Comparison of ENCODE assay signal across 9 cellular contexts in the genomic region with DNA sequence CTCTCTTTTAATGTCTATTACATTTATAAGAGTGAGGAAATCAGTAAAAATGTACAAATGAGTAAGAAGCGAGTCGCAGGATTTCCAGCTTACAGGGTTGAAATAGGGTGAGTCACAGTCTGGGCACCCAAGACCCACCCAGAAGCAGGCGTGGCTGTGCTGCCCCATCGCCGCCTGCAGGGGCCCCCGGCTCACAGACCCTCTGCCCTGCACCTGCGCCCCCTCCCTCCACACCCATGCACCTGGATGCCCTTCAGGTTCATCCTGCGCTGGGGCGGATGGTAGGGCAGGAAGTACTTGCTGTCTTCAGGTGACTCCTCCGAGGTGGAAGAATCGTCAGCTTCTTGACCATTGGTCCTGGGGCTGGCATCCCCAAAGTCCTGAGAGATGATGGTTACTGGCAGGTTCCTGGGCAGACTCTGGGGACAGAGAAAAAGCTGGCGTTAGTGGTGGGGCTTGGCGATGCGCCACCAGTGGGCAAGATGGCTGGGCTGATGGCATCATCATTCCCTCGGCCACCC.
A peak's percentile ranks its signal among the peaks of the same experiment; 100 is the strongest.
DNase-seq lines count a peak whose midpoint lies in the region; ATAC-seq and TF ChIP-seq lines count a peak whose summit lies in the region.
"Had no signal": no experiment of that assay in that cellular context is flagged by ENCODE, and none has a peak within 500 bp of the region (broad histone marks: within the 10 kb centered on the region; RNA-seq: fewer than 3 reads in every experiment).

No MANE protein-coding gene starts in this region.

- H3K4me3 ChIP-seq in dorsolateral prefrontal cortex (no peak overlapping the region), retinal pigment epithelial cell (ENCODE audit: low read length) (no peak overlapping the region), HAP-1 (no peak overlapping the region)
- no peak overlapping the region for H3K4me3 ChIP-seq in naive thymus-derived CD4-positive, alpha-beta T cell (ENCODE audit: low read length)

- peaks cover 0 to 5% (median 0%) of the 10 kb centered on the region in 7 donors for H3K4me1 Mint-ChIP-seq in naive thymus-derived CD4-positive, alpha-beta T cell

- peaks cover 0 to 51% (median 30%) of the 10 kb centered on the region in 5 donors for H3K36me3 Mint-ChIP-seq in naive thymus-derived CD4-positive, alpha-beta T cell

- no peaks in the 10 kb centered on the region for H3K9me3 ChIP-seq in naive thymus-derived CD4-positive, alpha-beta T cell (ENCODE audit: control insufficient read depth in 2 of 3, low read length in 3 of 3)
- no peaks in the 10 kb centered on the region for H3K9me3 ChIP-seq in HAP-1

- H3K27ac Mint-ChIP-seq in naive thymus-derived CD4-positive, alpha-beta T cell, result peak overlapping the region in 4 of 9 donors; percentile 18 to 58 (median 45)

- no peaks in the 10 kb centered on the region for H3K27me3 Mint-ChIP-seq in naive thymus-derived CD4-positive, alpha-beta T cell

- intact Hi-C loops in dorsolateral prefrontal cortex (cut with DNase I), result no loop called here
- intact Hi-C loops in naive thymus-derived CD4-positive, alpha-beta T cell (cut with micrococcal nuclease), result no loop called here

- H3K9me3 Mint-ChIP-seq in naive thymus-derived CD4-positive, alpha-beta T cell, result peaks cover 0 to 2% (median 0%) of the 10 kb centered on the region in 11 donors

- no peak for ATAC-seq in naive thymus-derived CD4-positive, alpha-beta T cell

- no peaks in the 10 kb centered on the region for H3K4me1 ChIP-seq in naive thymus-derived CD4-positive, alpha-beta T cell (ENCODE audit: control insufficient read depth in 2 of 2, insufficient read depth in 2 of 2, low read length in 2 of 2)
- no peaks in the 10 kb centered on the region for H3K4me1 ChIP-seq in HAP-1

- TF ChIP-seq CTCF in dorsolateral prefrontal cortex (IDR thresholded peaks at IDR 0.05 in 54 of 56, conservative IDR thresholded peaks at IDR 0.05 in 2 of 56; ENCODE audit: low read depth in 1 of 56, partially characterized antibody in 56 of 56), result no peak
- TF ChIP-seq CTCF in retinal pigment epithelial cell (conservative IDR thresholded peaks at IDR 0.05; ENCODE audit: low read depth, low read length), result peak; percentile 38

- no peak overlapping the region for H3K4me3 Mint-ChIP-seq in naive thymus-derived CD4-positive, alpha-beta T cell

- H3K27ac ChIP-seq in dorsolateral prefrontal cortex, result no peak overlapping the region
- H3K27ac ChIP-seq in naive thymus-derived CD4-positive, alpha-beta T cell (ENCODE audit: low read depth, low read length), result no peak overlapping the region

- peaks cover 0 to 40% (median 2%) of the 10 kb centered on the region in 45 donors for H3K27me3 ChIP-seq in dorsolateral prefrontal cortex
- H3K27me3 ChIP-seq in naive thymus-derived CD4-positive, alpha-beta T cell (ENCODE audit: control insufficient read depth in 2 of 2, insufficient read depth in 2 of 2, low read length in 2 of 2), result no peaks in the 10 kb centered on the region
- no peaks in the 10 kb centered on the region for H3K27me3 ChIP-seq in HAP-1 (ENCODE audit: low read depth)

- in situ Hi-C loops in HAP-1 (cut with MboI; ENCODE audit: low sequenced_read_pairs), result no loop called here

- DNase-seq in D341Med (ENCODE audit: low spot score) (peak; percentile 24), NCI-H226 (peak; percentile 85), dorsolateral prefrontal cortex (peak in 7 of 10 donors; percentile 6 to 35 (median 24)), retinal pigment epithelial cell (ENCODE audit: low read depth) (peak; percentile 63), DMS153 treated with DMSO at 0.1 percent for 48 hours (lab: John Stamatoyannopoulos, UW; ENCODE audit: unreplicated experiment) (no peak), SHP77 (lab: John Stamatoyannopoulos, UW) (no peak), HAP-1 (ENCODE audit: low spot score in 2 of 2) (no peak)
- no peak for DNase-seq in naive thymus-derived CD4-positive, alpha-beta T cell
- DNase-seq: NCI-H748 treated with DMSO at 0.1 percent for 48 hours had no signal

- H3K36me3 ChIP-seq in naive thymus-derived CD4-positive, alpha-beta T cell (ENCODE audit: control insufficient read depth in 2 of 3, insufficient read depth in 3 of 3, low read length in 3 of 3), result peaks cover 34 to 97% (median 51%) of the 10 kb centered on the region in 3 experiments
- no peaks in the 10 kb centered on the region for H3K36me3 ChIP-seq in HAP-1 (replicated peaks)

- POLR2A ChIA-PET in naive thymus-derived CD4-positive, alpha-beta T cell (lab: Charles Lee), result no interaction called here

- CTCF ChIA-PET in naive thymus-derived CD4-positive, alpha-beta T cell (lab: Charles Lee), result interaction anchor here (0.7 kb wide), 1 partner anchor 13 kb away, joined by 4 read pairs; no protein-coding TSS in a partner anchor

Comparison
In these comparisons a context has a peak if more than half of its experiments do, and no peak if none do; other contexts are left out.
1. DNase-seq: peak in D341Med (single experiment), NCI-H226 (single experiment), dorsolateral prefrontal cortex (7 of 10) and retinal pigment epithelial cell (single experiment); none in DMS153 treated with DMSO at 0.1 percent for 48 hours (single experiment), SHP77 (0 of 2), naive thymus-derived CD4-positive, alpha-beta T cell (0 of 9) and HAP-1 (0 of 2).